ENCODE assay signal across 9 cellular contexts in genomic region chr6:13013681-13014550, GRCh38.
A peak's percentile ranks its signal among the peaks of the same experiment; 100 is the strongest.
DNase-seq lines count a peak whose midpoint lies in the region; ATAC-seq, FAIRE-seq and TF ChIP-seq lines count a peak whose summit lies in the region.
"Had no signal": no experiment of that assay in that cellular context is flagged by ENCODE, and none has a peak within 500 bp of the region (broad histone marks: within the 10 kb centered on the region; RNA-seq: fewer than 3 reads in every experiment).

No MANE protein-coding gene starts in this region.

- H3K4me3 ChIP-seq in A549 (peak overlapping the region; percentile 38), mucosa of stomach (ENCODE audit: low read length) (no peak overlapping the region)

- peaks cover 45% of the 10 kb centered on the region for H3K27me3 ChIP-seq in mucosa of stomach (ENCODE audit: control insufficient read depth, insufficient read depth, low read length)

- peak overlapping the region; percentile 86 for H3K4me2 ChIP-seq in A549

- 11% methylated on average over 25 of the region's 85 CpGs for WGBS in A549 (ENCODE audit: missing lambda C conversion rate)

- no peak overlapping the region for H3K27ac ChIP-seq in A549
- H3K27ac ChIP-seq: VCaP had no signal

- no peak for TF ChIP-seq RAD21 in A549 (conservative IDR thresholded peaks at IDR 0.05 in 1 of 2, IDR thresholded peaks at IDR 0.05 in 1 of 2)

- no peak for TF ChIP-seq EP300 in A549 (IDR thresholded peaks at IDR 0.05)

- POLR2A ChIA-PET in A549 (lab: Yijun Ruan, JAX) (no interaction called here), HEK293T (lab: Yijun Ruan, JAX) (interaction anchor here (1.4 to 1.7 kb wide), 2 partner anchors 315 kb away, joined by 5 read pairs; partner anchors contain the start of gene TBC1D7)

- CTCF ChIA-PET in A549 (lab: Yijun Ruan, JAX) (no interaction called here), HEK293T (lab: Yijun Ruan, JAX) (no interaction called here)

- no peak for TF ChIP-seq CTCF in A549 (IDR thresholded peaks at IDR 0.05)

- FAIRE-seq in A549 (lab: Jason Lieb, UNC) (no peak), GM19239 (lab: Jason Lieb, UNC) (no peak)

- no peak for TF ChIP-seq POLR2A in A549 (IDR thresholded peaks at IDR 0.05; ENCODE audit: low read length)

- H3K4me1 ChIP-seq in A549 (peaks cover 12% of the 10 kb centered on the region; the same call in 1 of the 3 replicates), mucosa of stomach (ENCODE audit: control insufficient read depth, insufficient read depth, low read length) (peaks cover 15% of the 10 kb centered on the region)

- no peaks in the 10 kb centered on the region for H3K9me3 ChIP-seq in A549
- no peaks in the 10 kb centered on the region for H3K9me3 ChIP-seq in mucosa of stomach (ENCODE audit: control insufficient read depth, low read length)

- ATAC-seq in A549, result peak in 1 of 2 experiments; percentile 26; a peak in 2 of 6 replicates
- no peak for ATAC-seq in GM19395 (IDR thresholded peaks at IDR 0.05; ENCODE audit: unreplicated experiment)

- H3K9ac ChIP-seq in mucosa of stomach (ENCODE audit: low read length), result peak overlapping the region; percentile 34

- peak in 1 of 2 experiments; percentile 6 for DNase-seq in A549 (ENCODE audit: low read depth in 1 of 2, low spot score in 1 of 2)
- DNase-seq in HEK293T (ENCODE audit: extremely low spot score), result peak; percentile 41
- peak; percentile 58 for DNase-seq in ecto neural progenitor cell (ENCODE audit: low spot score)
- no peak for DNase-seq in NCI-H1436 (lab: John Stamatoyannopoulos, UW)
- DNase-seq in GM19239 (ENCODE audit: insufficient read length, low spot score), result no peak
- no peak for DNase-seq in HuH-7.5 (ENCODE audit: low spot score)

- no peaks in the 10 kb centered on the region for H3K36me3 ChIP-seq in mucosa of stomach (ENCODE audit: control insufficient read depth, insufficient read depth, low read length)

TF ChIP-seq in A549, 52 proteins besides CTCF, POLR2A, EP300 and RAD21:
- TF ChIP-seq PHF8 (IDR thresholded peaks at IDR 0.05; ENCODE audit: borderline replicate concordance, low read depth) (no peak), MAFK (IDR thresholded peaks at IDR 0.05; ENCODE audit: partially characterized antibody) (peak; percentile 46)

TF ChIP-seq in HEK293T, 16 proteins besides CTCF, POLR2A, EP300 and RAD21:
- TF ChIP-seq ELF4 (IDR thresholded peaks at IDR 0.05) (no peak), FOXK2 (IDR thresholded peaks at IDR 0.05) (no peak), FOXM1 (IDR thresholded peaks at IDR 0.05; ENCODE audit: borderline replicate concordance) (no peak)

Comparison
In these comparisons a context has a peak if more than half of its experiments do, and no peak if none do; other contexts are left out.
1. DNase-seq: peak in HEK293T (single experiment) and ecto neural progenitor cell (single experiment); none in NCI-H1436 (single experiment), GM19239 (single experiment) and HuH-7.5 (single experiment).